Comparison of ENCODE assay signal across 1 cellular context in the genomic region with DNA sequence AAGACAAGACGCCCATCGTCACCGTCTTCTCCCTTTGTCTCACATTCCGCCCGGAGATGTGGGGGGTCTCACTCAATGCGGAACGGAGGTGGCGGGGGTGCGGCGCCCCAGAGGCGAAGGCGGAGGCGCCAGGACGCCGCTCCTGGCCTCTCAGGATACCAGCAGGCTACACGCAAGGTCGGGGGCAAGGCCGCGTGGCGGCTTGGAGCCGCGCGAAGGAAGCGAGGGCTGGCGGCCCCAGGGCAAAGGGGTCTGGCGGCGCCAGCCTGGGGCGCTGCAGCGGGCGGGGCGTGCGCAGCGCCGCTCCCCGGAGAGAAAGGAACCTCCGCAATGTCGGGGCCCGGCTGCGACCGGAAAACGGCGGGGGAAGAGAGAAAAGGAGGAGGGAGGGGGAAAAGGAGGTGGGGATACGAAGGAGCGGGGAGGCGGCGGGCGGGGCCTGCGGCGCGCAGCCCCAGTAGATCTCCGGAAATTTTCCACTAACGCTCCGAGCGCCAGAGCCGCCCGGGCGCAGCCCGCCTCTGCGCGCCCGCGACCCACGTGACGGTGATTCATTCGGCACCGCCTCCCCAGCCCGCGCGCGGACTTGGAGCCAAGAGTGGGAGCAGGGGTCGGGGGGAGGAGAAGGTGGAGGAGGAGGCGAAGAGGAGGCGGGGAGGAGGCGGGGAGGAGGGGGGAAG.
A peak's percentile ranks its signal among the peaks of the same experiment; 100 is the strongest.
TF ChIP-seq lines count a peak whose summit lies in the region.

No MANE protein-coding gene starts in this region.

TF ChIP-seq in HepG2, 621 proteins besides CTCF, POLR2A, EP300 and RAD21 (continued from another document and continues in another):
- TF ChIP-seq, protein P1, sequence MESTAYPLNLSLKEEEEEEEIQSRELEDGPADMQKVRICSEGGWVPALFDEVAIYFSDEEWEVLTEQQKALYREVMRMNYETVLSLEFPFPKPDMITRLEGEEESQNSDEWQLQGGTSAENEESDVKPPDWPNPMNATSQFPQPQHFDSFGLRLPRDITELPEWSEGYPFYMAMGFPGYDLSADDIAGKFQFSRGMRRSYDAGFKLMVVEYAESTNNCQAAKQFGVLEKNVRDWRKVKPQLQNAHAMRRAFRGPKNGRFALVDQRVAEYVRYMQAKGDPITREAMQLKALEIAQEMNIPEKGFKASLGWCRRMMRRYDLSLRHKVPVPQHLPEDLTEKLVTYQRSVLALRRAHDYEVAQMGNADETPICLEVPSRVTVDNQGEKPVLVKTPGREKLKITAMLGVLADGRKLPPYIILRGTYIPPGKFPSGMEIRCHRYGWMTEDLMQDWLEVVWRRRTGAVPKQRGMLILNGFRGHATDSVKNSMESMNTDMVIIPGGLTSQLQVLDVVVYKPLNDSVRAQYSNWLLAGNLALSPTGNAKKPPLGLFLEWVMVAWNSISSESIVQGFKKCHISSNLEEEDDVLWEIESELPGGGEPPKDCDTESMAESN (CRISPR knock-in tag; conservative IDR thresholded peaks at IDR 0.05): peak; percentile 69
- no peak for TF ChIP-seq ZNF230 (CRISPR knock-in tag; IDR thresholded peaks at IDR 0.05)
- no peak for TF ChIP-seq ZNF326 (CRISPR knock-in tag; IDR thresholded peaks at IDR 0.05; ENCODE audit: borderline replicate concordance)
- TF ChIP-seq GATAD2A (CRISPR knock-in tag; IDR thresholded peaks at IDR 0.05): peak; percentile 82
- TF ChIP-seq ZFP90 (CRISPR knock-in tag; IDR thresholded peaks at IDR 0.05; ENCODE audit: borderline replicate concordance): no peak
- TF ChIP-seq, protein P2, sequence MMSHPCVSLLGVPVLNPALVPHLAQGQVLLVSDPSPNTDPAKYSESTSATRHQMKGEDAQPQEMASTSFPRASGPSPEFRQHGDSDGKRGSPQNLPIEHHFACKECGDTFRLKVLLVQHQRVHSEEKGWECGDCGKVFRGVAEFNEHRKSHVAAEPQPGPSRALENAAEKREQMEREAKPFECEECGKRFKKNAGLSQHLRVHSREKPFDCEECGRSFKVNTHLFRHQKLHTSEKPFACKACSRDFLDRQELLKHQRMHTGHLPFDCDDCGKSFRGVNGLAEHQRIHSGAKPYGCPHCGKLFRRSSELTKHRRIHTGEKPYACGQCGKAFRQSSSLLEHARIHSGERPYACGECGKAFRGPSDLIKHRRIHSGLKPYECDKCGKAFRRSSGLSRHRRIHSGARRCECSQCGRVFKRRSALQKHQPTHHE (CRISPR knock-in tag; IDR thresholded peaks at IDR 0.05; ENCODE audit: borderline replicate concordance): peak; percentile 61; the same call in 1 of the 2 replicates
- TF ChIP-seq, protein P3, sequence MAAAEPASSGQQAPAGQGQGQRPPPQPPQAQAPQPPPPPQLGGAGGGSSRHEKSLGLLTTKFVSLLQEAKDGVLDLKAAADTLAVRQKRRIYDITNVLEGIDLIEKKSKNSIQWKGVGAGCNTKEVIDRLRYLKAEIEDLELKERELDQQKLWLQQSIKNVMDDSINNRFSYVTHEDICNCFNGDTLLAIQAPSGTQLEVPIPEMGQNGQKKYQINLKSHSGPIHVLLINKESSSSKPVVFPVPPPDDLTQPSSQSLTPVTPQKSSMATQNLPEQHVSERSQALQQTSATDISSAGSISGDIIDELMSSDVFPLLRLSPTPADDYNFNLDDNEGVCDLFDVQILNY (CRISPR knock-in tag; conservative IDR thresholded peaks at IDR 0.05): no peak
- no peak for TF ChIP-seq NBN (conservative IDR thresholded peaks at IDR 0.05)
- TF ChIP-seq MYNN (CRISPR knock-in tag; IDR thresholded peaks at IDR 0.05; ENCODE audit: low read depth): no peak
- peak; percentile 35; the same call in 1 of the 2 replicates for TF ChIP-seq ZNF501 (CRISPR knock-in tag; IDR thresholded peaks at IDR 0.05)
- TF ChIP-seq ZFP37 (CRISPR knock-in tag; IDR thresholded peaks at IDR 0.05; ENCODE audit: borderline replicate concordance): no peak; the same call in 1 of the 2 replicates
- TF ChIP-seq PHF20 (CRISPR knock-in tag; IDR thresholded peaks at IDR 0.05): no peak; the same call in 1 of the 2 replicates
- TF ChIP-seq ZNF605 (CRISPR knock-in tag; IDR thresholded peaks at IDR 0.05): no peak
- TF ChIP-seq GABPA (IDR thresholded peaks at IDR 0.05; ENCODE audit: low read depth, low read length): peak; percentile 34; the same call in 1 of the 2 replicates
- peak; percentile 69 for TF ChIP-seq GABPA (CRISPR knock-in tag; IDR thresholded peaks at IDR 0.05; ENCODE audit: low read depth)
- no peak for TF ChIP-seq ZNF615 (CRISPR knock-in tag; IDR thresholded peaks at IDR 0.05; ENCODE audit: borderline replicate concordance)
- TF ChIP-seq, protein P4, sequence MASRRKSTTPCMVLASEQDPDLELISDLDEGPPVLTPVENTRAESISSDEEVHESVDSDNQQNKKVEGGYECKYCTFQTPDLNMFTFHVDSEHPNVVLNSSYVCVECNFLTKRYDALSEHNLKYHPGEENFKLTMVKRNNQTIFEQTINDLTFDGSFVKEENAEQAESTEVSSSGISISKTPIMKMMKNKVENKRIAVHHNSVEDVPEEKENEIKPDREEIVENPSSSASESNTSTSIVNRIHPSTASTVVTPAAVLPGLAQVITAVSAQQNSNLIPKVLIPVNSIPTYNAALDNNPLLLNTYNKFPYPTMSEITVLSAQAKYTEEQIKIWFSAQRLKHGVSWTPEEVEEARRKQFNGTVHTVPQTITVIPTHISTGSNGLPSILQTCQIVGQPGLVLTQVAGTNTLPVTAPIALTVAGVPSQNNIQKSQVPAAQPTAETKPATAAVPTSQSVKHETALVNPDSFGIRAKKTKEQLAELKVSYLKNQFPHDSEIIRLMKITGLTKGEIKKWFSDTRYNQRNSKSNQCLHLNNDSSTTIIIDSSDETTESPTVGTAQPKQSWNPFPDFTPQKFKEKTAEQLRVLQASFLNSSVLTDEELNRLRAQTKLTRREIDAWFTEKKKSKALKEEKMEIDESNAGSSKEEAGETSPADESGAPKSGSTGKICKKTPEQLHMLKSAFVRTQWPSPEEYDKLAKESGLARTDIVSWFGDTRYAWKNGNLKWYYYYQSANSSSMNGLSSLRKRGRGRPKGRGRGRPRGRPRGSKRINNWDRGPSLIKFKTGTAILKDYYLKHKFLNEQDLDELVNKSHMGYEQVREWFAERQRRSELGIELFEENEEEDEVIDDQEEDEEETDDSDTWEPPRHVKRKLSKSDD (CRISPR knock-in tag; IDR thresholded peaks at IDR 0.05; ENCODE audit: low read depth): no peak; the same call in 1 of the 2 replicates
- TF ChIP-seq CC2D1A (CRISPR knock-in tag; IDR thresholded peaks at IDR 0.05): no peak
- no peak for TF ChIP-seq MTA3 (CRISPR knock-in tag; IDR thresholded peaks at IDR 0.05)
- no peak for TF ChIP-seq CBX2 (IDR thresholded peaks at IDR 0.05; ENCODE audit: low read depth, low read length)
- TF ChIP-seq CBX2 (CRISPR knock-in tag; IDR thresholded peaks at IDR 0.05; ENCODE audit: low read depth): no peak
- TF ChIP-seq, protein P5, sequence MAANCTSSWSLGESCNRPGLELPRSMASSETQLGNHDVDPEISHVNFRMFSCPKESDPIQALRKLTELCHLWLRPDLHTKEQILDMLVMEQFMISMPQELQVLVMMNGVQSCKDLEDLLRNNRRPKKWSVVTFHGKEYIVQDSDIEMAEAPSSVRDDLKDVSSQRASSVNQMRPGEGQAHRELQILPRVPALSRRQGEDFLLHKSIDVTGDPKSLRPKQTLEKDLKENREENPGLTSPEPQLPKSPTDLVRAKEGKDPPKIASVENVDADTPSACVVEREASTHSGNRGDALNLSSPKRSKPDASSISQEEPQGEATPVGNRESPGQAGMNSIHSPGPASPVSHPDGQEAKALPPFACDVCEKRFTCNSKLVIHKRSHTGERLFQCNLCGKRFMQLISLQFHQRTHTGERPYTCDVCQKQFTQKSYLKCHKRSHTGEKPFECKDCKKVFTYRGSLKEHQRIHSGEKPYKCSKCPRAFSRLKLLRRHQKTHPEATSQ (CRISPR knock-in tag; IDR thresholded peaks at IDR 0.05; ENCODE audit: borderline replicate concordance): no peak; the same call in 1 of the 2 replicates
- TF ChIP-seq SIN3B (IDR thresholded peaks at IDR 0.05; ENCODE audit: low read length): no peak
- TF ChIP-seq, protein P6, sequence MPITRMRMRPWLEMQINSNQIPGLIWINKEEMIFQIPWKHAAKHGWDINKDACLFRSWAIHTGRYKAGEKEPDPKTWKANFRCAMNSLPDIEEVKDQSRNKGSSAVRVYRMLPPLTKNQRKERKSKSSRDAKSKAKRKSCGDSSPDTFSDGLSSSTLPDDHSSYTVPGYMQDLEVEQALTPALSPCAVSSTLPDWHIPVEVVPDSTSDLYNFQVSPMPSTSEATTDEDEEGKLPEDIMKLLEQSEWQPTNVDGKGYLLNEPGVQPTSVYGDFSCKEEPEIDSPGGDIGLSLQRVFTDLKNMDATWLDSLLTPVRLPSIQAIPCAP (CRISPR knock-in tag; IDR thresholded peaks at IDR 0.05; ENCODE audit: low read depth): no peak
- TF ChIP-seq SPEN (CRISPR knock-in tag; IDR thresholded peaks at IDR 0.05; ENCODE audit: low read depth): peak; percentile 73
- no peak for TF ChIP-seq NR2F6 (IDR thresholded peaks at IDR 0.05)
- no peak for TF ChIP-seq NR2F6 (CRISPR knock-in tag; IDR thresholded peaks at IDR 0.05)
- TF ChIP-seq SRSF9 (IDR thresholded peaks at IDR 0.05; ENCODE audit: borderline replicate concordance, insufficient read depth, low read depth, low read length, poor library complexity, severe bottlenecking): no peak
- TF ChIP-seq ZNF552 (CRISPR knock-in tag; IDR thresholded peaks at IDR 0.05; ENCODE audit: borderline replicate concordance): peak; percentile 45; the same call in 1 of the 2 replicates
- no peak for TF ChIP-seq YEATS2 (CRISPR knock-in tag; IDR thresholded peaks at IDR 0.05; ENCODE audit: borderline replicate concordance)
- no peak for TF ChIP-seq ZBTB20 (CRISPR knock-in tag; IDR thresholded peaks at IDR 0.05; ENCODE audit: borderline replicate concordance, low read depth)
- TF ChIP-seq ZNF282 (IDR thresholded peaks at IDR 0.05; ENCODE audit: partially characterized antibody): no peak
- no peak for TF ChIP-seq ARNT (IDR thresholded peaks at IDR 0.05)
- TF ChIP-seq, protein P7, sequence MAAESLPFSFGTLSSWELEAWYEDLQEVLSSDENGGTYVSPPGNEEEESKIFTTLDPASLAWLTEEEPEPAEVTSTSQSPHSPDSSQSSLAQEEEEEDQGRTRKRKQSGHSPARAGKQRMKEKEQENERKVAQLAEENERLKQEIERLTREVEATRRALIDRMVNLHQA (CRISPR knock-in tag; IDR thresholded peaks at IDR 0.05): no peak
- TF ChIP-seq ZNF75D (CRISPR knock-in tag; IDR thresholded peaks at IDR 0.05; ENCODE audit: borderline replicate concordance): no peak
- TF ChIP-seq NCOA2 (CRISPR knock-in tag; IDR thresholded peaks at IDR 0.05): 0 out of 2 replicates have a peak, but pooled peaks have one; percentile 9
- no peak for TF ChIP-seq KLF16 (CRISPR knock-in tag; IDR thresholded peaks at IDR 0.05)
- no peak for TF ChIP-seq ZEB1 (IDR thresholded peaks at IDR 0.05; ENCODE audit: insufficient replicate concordance, low read depth)
- TF ChIP-seq ZNF431 (CRISPR knock-in tag; IDR thresholded peaks at IDR 0.05; ENCODE audit: borderline replicate concordance, low read depth): no peak; the same call in 1 of the 2 replicates
- TF ChIP-seq NRL (CRISPR knock-in tag; IDR thresholded peaks at IDR 0.05; ENCODE audit: borderline replicate concordance): no peak
- TF ChIP-seq, protein P8, sequence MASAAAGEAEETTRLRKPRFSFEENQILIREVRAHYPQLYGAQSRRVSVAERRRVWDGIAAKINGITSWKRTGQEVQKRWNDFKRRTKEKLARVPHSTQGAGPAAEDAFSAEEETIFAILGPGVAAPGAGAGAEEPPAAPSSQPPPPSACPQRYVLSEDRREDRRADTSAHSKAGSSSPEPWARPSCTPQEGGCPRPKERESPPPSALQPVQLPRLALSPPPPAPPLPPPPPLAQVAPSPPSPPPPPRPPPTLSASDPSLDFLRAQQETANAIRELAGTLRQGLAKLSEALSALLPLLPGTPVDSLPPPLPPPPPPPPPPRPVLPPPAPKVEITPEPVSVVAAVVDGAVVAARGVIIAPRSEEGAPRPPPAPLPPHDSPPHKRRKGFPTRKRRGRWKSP (CRISPR knock-in tag; IDR thresholded peaks at IDR 0.05): peak; percentile 82
- TF ChIP-seq, protein P9, sequence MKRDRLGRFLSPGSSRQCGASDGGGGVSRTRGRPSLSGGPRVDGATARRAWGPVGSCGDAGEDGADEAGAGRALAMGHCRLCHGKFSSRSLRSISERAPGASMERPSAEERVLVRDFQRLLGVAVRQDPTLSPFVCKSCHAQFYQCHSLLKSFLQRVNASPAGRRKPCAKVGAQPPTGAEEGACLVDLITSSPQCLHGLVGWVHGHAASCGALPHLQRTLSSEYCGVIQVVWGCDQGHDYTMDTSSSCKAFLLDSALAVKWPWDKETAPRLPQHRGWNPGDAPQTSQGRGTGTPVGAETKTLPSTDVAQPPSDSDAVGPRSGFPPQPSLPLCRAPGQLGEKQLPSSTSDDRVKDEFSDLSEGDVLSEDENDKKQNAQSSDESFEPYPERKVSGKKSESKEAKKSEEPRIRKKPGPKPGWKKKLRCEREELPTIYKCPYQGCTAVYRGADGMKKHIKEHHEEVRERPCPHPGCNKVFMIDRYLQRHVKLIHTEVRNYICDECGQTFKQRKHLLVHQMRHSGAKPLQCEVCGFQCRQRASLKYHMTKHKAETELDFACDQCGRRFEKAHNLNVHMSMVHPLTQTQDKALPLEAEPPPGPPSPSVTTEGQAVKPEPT (CRISPR knock-in tag; IDR thresholded peaks at IDR 0.05; ENCODE audit: low read depth): no peak
- TF ChIP-seq FOXJ3 (CRISPR knock-in tag; IDR thresholded peaks at IDR 0.05; ENCODE audit: borderline replicate concordance): no peak
- TF ChIP-seq SMARCC2 (IDR thresholded peaks at IDR 0.05): no peak
- TF ChIP-seq ZNF790 (CRISPR knock-in tag; IDR thresholded peaks at IDR 0.05; ENCODE audit: borderline replicate concordance): no peak
- TF ChIP-seq TCF7 (IDR thresholded peaks at IDR 0.05; ENCODE audit: low read depth): no peak
- TF ChIP-seq SCMH1 (CRISPR knock-in tag; IDR thresholded peaks at IDR 0.05; ENCODE audit: borderline replicate concordance): no peak
- 0 out of 2 replicates have a peak, but pooled peaks have one; percentile 23 for TF ChIP-seq TOPORS (CRISPR knock-in tag; IDR thresholded peaks at IDR 0.05)
- TF ChIP-seq ZKSCAN1 (IDR thresholded peaks at IDR 0.05; ENCODE audit: low read length): no peak
- TF ChIP-seq, protein P10, sequence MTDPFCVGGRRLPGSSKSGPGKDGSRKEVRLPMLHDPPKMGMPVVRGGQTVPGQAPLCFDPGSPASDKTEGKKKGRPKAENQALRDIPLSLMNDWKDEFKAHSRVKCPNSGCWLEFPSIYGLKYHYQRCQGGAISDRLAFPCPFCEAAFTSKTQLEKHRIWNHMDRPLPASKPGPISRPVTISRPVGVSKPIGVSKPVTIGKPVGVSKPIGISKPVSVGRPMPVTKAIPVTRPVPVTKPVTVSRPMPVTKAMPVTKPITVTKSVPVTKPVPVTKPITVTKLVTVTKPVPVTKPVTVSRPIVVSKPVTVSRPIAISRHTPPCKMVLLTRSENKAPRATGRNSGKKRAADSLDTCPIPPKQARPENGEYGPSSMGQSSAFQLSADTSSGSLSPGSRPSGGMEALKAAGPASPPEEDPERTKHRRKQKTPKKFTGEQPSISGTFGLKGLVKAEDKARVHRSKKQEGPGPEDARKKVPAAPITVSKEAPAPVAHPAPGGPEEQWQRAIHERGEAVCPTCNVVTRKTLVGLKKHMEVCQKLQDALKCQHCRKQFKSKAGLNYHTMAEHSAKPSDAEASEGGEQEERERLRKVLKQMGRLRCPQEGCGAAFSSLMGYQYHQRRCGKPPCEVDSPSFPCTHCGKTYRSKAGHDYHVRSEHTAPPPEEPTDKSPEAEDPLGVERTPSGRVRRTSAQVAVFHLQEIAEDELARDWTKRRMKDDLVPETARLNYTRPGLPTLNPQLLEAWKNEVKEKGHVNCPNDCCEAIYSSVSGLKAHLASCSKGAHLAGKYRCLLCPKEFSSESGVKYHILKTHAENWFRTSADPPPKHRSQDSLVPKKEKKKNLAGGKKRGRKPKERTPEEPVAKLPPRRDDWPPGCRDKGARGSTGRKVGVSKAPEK (CRISPR knock-in tag; IDR thresholded peaks at IDR 0.05; ENCODE audit: borderline replicate concordance): no peak
- no peak for TF ChIP-seq ATRX (CRISPR knock-in tag; IDR thresholded peaks at IDR 0.05; ENCODE audit: borderline replicate concordance)
- peak; percentile 47 for TF ChIP-seq U2AF1 (optimal IDR thresholded peaks at IDR 0.05; ENCODE audit: low read depth, low read length)
